In the genomic region with DNA sequence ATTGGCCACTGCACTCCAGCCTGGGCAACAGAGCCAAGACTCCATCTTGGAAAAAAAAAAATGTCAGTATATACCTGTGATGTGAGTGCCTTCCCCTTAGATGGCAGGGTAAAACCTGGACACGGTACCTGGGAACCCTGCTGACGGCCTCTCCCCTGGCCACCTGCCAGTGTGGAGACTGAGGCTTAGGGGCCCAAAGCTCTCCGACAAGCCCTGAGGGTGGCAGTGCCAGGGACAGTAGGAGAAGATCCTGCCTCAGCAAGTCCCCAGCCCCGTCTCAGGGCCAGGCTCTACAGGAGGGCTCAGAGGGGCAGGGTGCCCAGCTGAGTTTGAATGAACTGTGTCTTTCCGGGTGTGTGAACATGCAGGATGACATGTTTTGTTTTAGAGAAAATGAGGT, we compare ENCODE assay signal across 28 cellular contexts. TPM values are rescaled to one million over a fixed set of nuclear protein-coding genes. Genes with fewer than 3 reads are reported as not detected.
DNase-seq lines count a peak whose midpoint lies in the region; ATAC-seq and TF ChIP-seq lines count a peak whose summit lies in the region.
"Had no signal": no experiment of that assay in that cellular context is flagged by ENCODE, and none has a peak within 500 bp of the region (broad histone marks: within the 10 kb centered on the region; RNA-seq: fewer than 3 reads in every experiment).

No MANE protein-coding gene starts in this region.

- H3K4me3 Mint-ChIP-seq in brain: no peak overlapping the region
- peak overlapping the region; percentile 25 for H3K4me3 Mint-ChIP-seq in glutamatergic neuron (ENCODE audit: unreplicated experiment)
- H3K4me3 Mint-ChIP-seq in H9: no peak overlapping the region
- H3K4me3 Mint-ChIP-seq: CD14-positive monocyte; CD8-positive, alpha-beta memory T cell had no signal

- no peak overlapping the region for H2BK120ac ChIP-seq in H9 (ENCODE audit: low read depth, low read length, poor library complexity, severe bottlenecking)

- DNase-seq in left ventricle myocardium inferior: no peak
- no peak for DNase-seq in left ventricle myocardium superior
- no peak for DNase-seq in glutamatergic neuron
- DNase-seq in spleen: peak; percentile 58
- no peak for DNase-seq in H9
- DNase-seq: 8988T; ACHN; BE2C; CD8-positive, alpha-beta memory T cell; DMS 273 treated with DMSO at 0.1 percent for 48 hours; DMS79; EL; GDM1; Karpas-422; NCI-H1092 treated with DMSO at 0.1 percent for 48 hours; NCI-H2029; NCI-H526 treated with DMSO at 0.1 percent for 48 hours; OCI-M1; SIG-M5 had no signal

- no peaks in the 10 kb centered on the region; the same call in 1 of the 2 replicates for H3K79me2 ChIP-seq in H9 (ENCODE audit: insufficient read depth, low read length)

- H3K4me1 Mint-ChIP-seq in brain (peaks cover 58% of the 10 kb centered on the region), glutamatergic neuron (ENCODE audit: low read depth, unreplicated experiment) (peaks cover 38% of the 10 kb centered on the region), H9 (peaks cover 61 to 63% of the 10 kb centered on the region in 2 experiments)
- H3K4me1 Mint-ChIP-seq: CD14-positive monocyte had no signal

- H3K18ac ChIP-seq in H9 (ENCODE audit: insufficient read length, low read depth, low read length): no peak overlapping the region

- H3K9me3 ChIP-seq in left ventricle myocardium inferior (replicated peaks): no peaks in the 10 kb centered on the region
- no peaks in the 10 kb centered on the region for H3K9me3 ChIP-seq in spleen
- H3K9me3 ChIP-seq in H9 (ENCODE audit: control insufficient read depth, low read depth, low read length): no peaks in the 10 kb centered on the region
- H3K9me3 ChIP-seq: BE2C, Peyer's patch had no signal

- ATAC-seq in left ventricle myocardium superior (no peak), HG03025 (IDR thresholded peaks at IDR 0.05; ENCODE audit: low FRiP score, unreplicated experiment) (no peak), HG03095 (IDR thresholded peaks at IDR 0.05; ENCODE audit: unreplicated experiment) (no peak)
- ATAC-seq: GM12878, HCT116, HepG2 had no signal

- no peak overlapping the region for H2BK15ac ChIP-seq in H9 (ENCODE audit: low read depth, low read length)

- no peaks in the 10 kb centered on the region for H4K20me1 ChIP-seq in H9 (ENCODE audit: control insufficient read depth, insufficient read depth, insufficient read length)

- no peak overlapping the region for H3K56ac ChIP-seq in H9 (ENCODE audit: insufficient read length, low read depth, low read length)

- TF ChIP-seq CTCF in left ventricle myocardium inferior (IDR thresholded peaks at IDR 0.05; ENCODE audit: borderline replicate concordance) (no peak), brain (conservative IDR thresholded peaks at IDR 0.05) (no peak), glutamatergic neuron (IDR thresholded peaks at IDR 0.05; ENCODE audit: partially characterized antibody, unreplicated experiment) (no peak), spleen (IDR thresholded peaks at IDR 0.05 in 8 of 11, conservative IDR thresholded peaks at IDR 0.05 in 3 of 11) (no peak), H9 (conservative IDR thresholded peaks at IDR 0.05) (no peak)

- no peak overlapping the region for H3K4me2 ChIP-seq in H9 (ENCODE audit: insufficient read depth, insufficient read length, low read length)

- H3K27ac Mint-ChIP-seq in brain: peak overlapping the region in 4 of 5 experiments; percentile 25 to 88 (median 78)
- H3K27ac Mint-ChIP-seq in glutamatergic neuron (ENCODE audit: unreplicated experiment): peak overlapping the region; percentile 11
- no peak overlapping the region for H3K27ac Mint-ChIP-seq in H9
- H3K27ac Mint-ChIP-seq: CD14-positive monocyte; CD8-positive, alpha-beta memory T cell had no signal

- H3K27ac ChIP-seq in left ventricle myocardium inferior (replicated peaks) (peak overlapping the region; percentile 95), spleen (no peak overlapping the region), H9 (ENCODE audit: insufficient read length, low read depth, low read length) (no peak overlapping the region)
- H3K27ac ChIP-seq: Peyer's patch, SK-N-MC had no signal

- H3K9me3 Mint-ChIP-seq in brain (peaks cover 0 to 3% (median 0%) of the 10 kb centered on the region in 5 experiments), glutamatergic neuron (ENCODE audit: unreplicated experiment) (peaks cover 2% of the 10 kb centered on the region), H9 (no peaks in the 10 kb centered on the region; a peak in 1 of 5 replicates)

- no peak for TF ChIP-seq POLR2A in spleen (IDR thresholded peaks at IDR 0.05)

- H3K4me3 ChIP-seq in left ventricle myocardium inferior: no peak overlapping the region
- H3K4me3 ChIP-seq in spleen: no peak overlapping the region
- H3K4me3 ChIP-seq: GM12878, Peyer's patch, SK-N-MC had no signal

- no peak overlapping the region for H2AK5ac ChIP-seq in H9 (ENCODE audit: insufficient read length, low read length)

- H3K36me3 ChIP-seq in left ventricle myocardium inferior: no peaks in the 10 kb centered on the region
- H3K36me3 ChIP-seq in spleen: no peaks in the 10 kb centered on the region
- H3K36me3 ChIP-seq: Peyer's patch had no signal

- H2AFZ ChIP-seq in H9 (ENCODE audit: low read length): no peak overlapping the region

- H3K4me1 ChIP-seq in left ventricle myocardium inferior: peaks cover 94% of the 10 kb centered on the region
- H3K4me1 ChIP-seq in spleen: peaks cover 0 to 45% (median 23%) of the 10 kb centered on the region in 6 donors
- H3K4me1 ChIP-seq in H9 (ENCODE audit: insufficient read depth, low read length): peaks cover 5% of the 10 kb centered on the region; the same call in 1 of the 2 replicates
- H3K4me1 ChIP-seq: BE2C had no signal

- H3K4ac ChIP-seq in H9 (ENCODE audit: low read depth, low read length): no peak overlapping the region

- intact Hi-C loops in left ventricle myocardium inferior (cut with micrococcal nuclease): no loop called here
- intact Hi-C loops in left ventricle myocardium superior (cut with micrococcal nuclease): no loop called here
- intact Hi-C loops in spleen (cut with DNase I; ENCODE audit: low total_unique reads): no loop called here

- H3T11ph ChIP-seq in H9 (ENCODE audit: low read length): no peak overlapping the region

- no peak overlapping the region for H4K8ac ChIP-seq in H9 (replicated peaks; ENCODE audit: insufficient read length, low read depth, low read length)

- H3K79me1 ChIP-seq in H9 (ENCODE audit: insufficient read depth, low read depth, low read length, poor library complexity, severe bottlenecking): no peaks in the 10 kb centered on the region

- no peaks in the 10 kb centered on the region for H3K23me2 ChIP-seq in H9 (ENCODE audit: insufficient read length, low read depth, low read length, poor library complexity, severe bottlenecking)

- no peak overlapping the region for H2BK12ac ChIP-seq in H9 (ENCODE audit: insufficient read length, low read depth, low read length)

- H3K27me3 Mint-ChIP-seq in brain: no peaks in the 10 kb centered on the region
- H3K27me3 Mint-ChIP-seq in glutamatergic neuron (ENCODE audit: unreplicated experiment): peaks cover 9% of the 10 kb centered on the region
- no peaks in the 10 kb centered on the region; the same call in 1 of the 2 replicates for H3K27me3 Mint-ChIP-seq in H9 (ENCODE audit: low read depth)
- H3K27me3 Mint-ChIP-seq: CD8-positive, alpha-beta memory T cell had no signal

- H2BK20ac ChIP-seq in H9 (ENCODE audit: low read depth, low read length, poor library complexity, severe bottlenecking): no peak overlapping the region

- no peak overlapping the region for H3K23ac ChIP-seq in H9 (ENCODE audit: insufficient read length, low read depth, low read length)

- H3K27me3 ChIP-seq in left ventricle myocardium inferior (ENCODE audit: low read depth) (no peaks in the 10 kb centered on the region), spleen (replicated peaks in 1 of 7) (no peaks in the 10 kb centered on the region), H9 (ENCODE audit: insufficient read depth, low read length) (no peaks in the 10 kb centered on the region)
- H3K27me3 ChIP-seq: BE2C, Peyer's patch had no signal

- no peak overlapping the region for H3K9ac ChIP-seq in H9 (ENCODE audit: extremely low read depth, insufficient read length, low read length)

- WGBS in spleen, 5 donors: 79 to 98% (median 92%) methylated on average over 2 to 5 of the region's 5 CpGs
- no CpG with 5 or more reads among the region's 5 CpGs for WGBS in H9 (ENCODE audit: extremely low coverage, insufficient read length, low lambda C conversion rate)

- no peak overlapping the region for H3K14ac ChIP-seq in H9 (ENCODE audit: insufficient read depth, low read length)

- H4K5ac ChIP-seq in H9 (ENCODE audit: insufficient read length, low read depth, low read length): no peak overlapping the region

- no peak overlapping the region for H2BK5ac ChIP-seq in H9 (ENCODE audit: insufficient read length, low read length)

- H3K36me3 Mint-ChIP-seq in brain: peaks cover 10% of the 10 kb centered on the region
- H3K36me3 Mint-ChIP-seq in glutamatergic neuron (ENCODE audit: unreplicated experiment): no peaks in the 10 kb centered on the region
- peaks cover 4 to 12% (median 10%) of the 10 kb centered on the region in 3 experiments; a peak in 6 of 7 replicates for H3K36me3 Mint-ChIP-seq in H9 (ENCODE audit: insufficient read depth in 1 of 3, low read depth in 3 of 3)
- H3K36me3 Mint-ChIP-seq: CD14-positive monocyte; CD8-positive, alpha-beta memory T cell had no signal

- no peak overlapping the region for H4K91ac ChIP-seq in H9 (ENCODE audit: insufficient read length, low read depth, low read length)

RNA-seq across cellular contexts. Expression of a gene that starts 10.6 kb away (rescaled TPM):
- total RNA-seq in left ventricle myocardium inferior: 305 TPM
- total RNA-seq in left ventricle myocardium superior: 159 TPM
- polyA plus RNA-seq in brain (ENCODE audit: insufficient read depth, low read depth, low replicate concordance): 9.1 TPM
- 142 TPM for total RNA-seq in glutamatergic neuron (ENCODE audit: unreplicated experiment)
- total RNA-seq in spleen: 10 to 100 TPM; 22.7 to 51.1 (median 37.0) TPM
- polyA plus RNA-seq in spleen: 10 to 100 TPM in 1 of 3 donors, 1 to 10 TPM in 2; 3.6 to 13.5 (median 4.7) TPM
- 16.8 and 19.0 TPM in 2 replicates for total RNA-seq in H9 (2021)
- polyA plus RNA-seq: CD8-positive, alpha-beta memory T cell had no signal

Comparison
In these comparisons a context has a peak if more than half of its experiments do, and no peak if none do; other contexts are left out.
1. H3K27ac Mint-ChIP-seq: peak in brain (4 of 5) and glutamatergic neuron (single experiment); none in H9 (0 of 3).